ENCODE assay signal across 26 cellular contexts in genomic region chr4:183908284-183908683, GRCh38. TPM values are rescaled to one million over a fixed set of nuclear protein-coding genes. Genes with fewer than 3 reads are reported as not detected.
DNase-seq lines count a peak whose midpoint lies in the region; ATAC-seq and TF ChIP-seq lines count a peak whose summit lies in the region.
"Had no signal": no experiment of that assay in that cellular context is flagged by ENCODE, and none has a peak within 500 bp of the region (broad histone marks: within the 10 kb centered on the region; RNA-seq: fewer than 3 reads in every experiment).

No MANE protein-coding gene starts in this region.

- no CpG with 5 or more reads among the region's 2 CpGs for WGBS in mesendoderm (ENCODE audit: extremely low coverage, insufficient coverage, low lambda C conversion rate)
- WGBS in tibial nerve, 2 donors: 64 to 73% methylated on average over 2 of the region's 2 CpGs

- TF ChIP-seq POLR2A in tibial nerve (IDR thresholded peaks at IDR 0.05): no peak

- H3K27ac ChIP-seq in left ventricle myocardium inferior (replicated peaks) (no peak overlapping the region), right atrium auricular region (no peak overlapping the region), mesendoderm (ENCODE audit: low read depth, low read length) (no peak overlapping the region), tibial nerve (no peak overlapping the region)
- H3K27ac ChIP-seq: GM23248, left lung, neutrophil, spleen, transverse colon had no signal

- no peak for ATAC-seq in GM21529 (IDR thresholded peaks at IDR 0.05; ENCODE audit: unreplicated experiment)
- ATAC-seq: heart left ventricle, left lung had no signal

- no peak overlapping the region for H3K23ac ChIP-seq in mesendoderm (ENCODE audit: low read length)

- H3K27me3 ChIP-seq in left ventricle myocardium inferior (ENCODE audit: low read depth) (no peaks in the 10 kb centered on the region), right atrium auricular region (no peaks in the 10 kb centered on the region), mesendoderm (ENCODE audit: insufficient read depth, low read length, poor library complexity) (no peaks in the 10 kb centered on the region), tibial nerve (peaks cover 0 to 4% of the 10 kb centered on the region in 2 donors)

- H3K18ac ChIP-seq in mesendoderm (ENCODE audit: low read length): no peak overlapping the region

- H3K36me3 Mint-ChIP-seq in brain (peaks cover 21% of the 10 kb centered on the region), nephron (ENCODE audit: low read depth) (no peaks in the 10 kb centered on the region)

- no peak overlapping the region for H2BK120ac ChIP-seq in mesendoderm (ENCODE audit: low read depth, low read length)

- H3K4me1 ChIP-seq in left ventricle myocardium inferior: peaks cover 69% of the 10 kb centered on the region
- peaks cover 0 to 27% of the 10 kb centered on the region in 2 donors for H3K4me1 ChIP-seq in right atrium auricular region
- no peaks in the 10 kb centered on the region for H3K4me1 ChIP-seq in mesendoderm (ENCODE audit: control insufficient read depth, low read depth, low read length)
- H3K4me1 ChIP-seq in tibial nerve: peaks cover 0 to 54% (median 5%) of the 10 kb centered on the region in 4 donors

- H3K9ac ChIP-seq in mesendoderm (ENCODE audit: low read length): no peak overlapping the region
- H3K9ac ChIP-seq: GM23248 had no signal

- peak overlapping the region in 4 of 5 experiments; percentile 92 to 99 (median 98) for H3K27ac Mint-ChIP-seq in brain
- peak overlapping the region in 2 of 3 experiments; percentile 48 to 68 for H3K27ac Mint-ChIP-seq in nephron
- H3K27ac Mint-ChIP-seq: activated naive CD4-positive, alpha-beta T cell treated with anti-CD3 and anti-CD28 coated beads for 36 hours; stimulated activated naive CD8-positive, alpha-beta T cell treated with anti-CD3 and anti-CD28 coated beads, Interleukin-15, Interleukin-2, amounts not matched to agents 100 ng/mL and 50 ng/mL, for 24 hours had no signal

- H3K79me2 ChIP-seq in mesendoderm (ENCODE audit: control insufficient read depth, insufficient read depth, low read length): peaks cover 44% of the 10 kb centered on the region

- H3K36me3 ChIP-seq in left ventricle myocardium inferior (no peaks in the 10 kb centered on the region), right atrium auricular region (no peaks in the 10 kb centered on the region), mesendoderm (ENCODE audit: control insufficient read depth, insufficient read depth, low read length) (no peaks in the 10 kb centered on the region), tibial nerve (no peaks in the 10 kb centered on the region)
- H3K36me3 ChIP-seq: heart left ventricle, left lung, neutrophil, spleen, transverse colon had no signal

- no peak overlapping the region for H4K8ac ChIP-seq in mesendoderm (ENCODE audit: low read depth, low read length)

- H3K9me3 ChIP-seq in left ventricle myocardium inferior (replicated peaks): no peaks in the 10 kb centered on the region
- H3K9me3 ChIP-seq in right atrium auricular region: no peaks in the 10 kb centered on the region
- no peaks in the 10 kb centered on the region for H3K9me3 ChIP-seq in tibial nerve
- H3K9me3 ChIP-seq: heart left ventricle, left lung, neutrophil, spleen, transverse colon had no signal

- no peak for TF ChIP-seq EP300 in tibial nerve (IDR thresholded peaks at IDR 0.05)

- peaks cover 20% of the 10 kb centered on the region for H3K27me3 Mint-ChIP-seq in brain
- H3K27me3 Mint-ChIP-seq in nephron (ENCODE audit: low read depth): peaks cover 14% of the 10 kb centered on the region

- H3K56ac ChIP-seq in mesendoderm (ENCODE audit: low read length): no peak overlapping the region

- TF ChIP-seq CTCF in left ventricle myocardium inferior (IDR thresholded peaks at IDR 0.05; ENCODE audit: borderline replicate concordance) (no peak), right atrium auricular region (IDR thresholded peaks at IDR 0.05) (no peak), brain (conservative IDR thresholded peaks at IDR 0.05) (no peak), nephron (IDR thresholded peaks at IDR 0.05; ENCODE audit: unreplicated experiment in 3 of 3) (no peak), tibial nerve (IDR thresholded peaks at IDR 0.05) (no peak)

- peaks cover 3% of the 10 kb centered on the region for H3K79me1 ChIP-seq in mesendoderm (ENCODE audit: low read length)

- DNase-seq in left ventricle myocardium inferior (no peak), right atrium auricular region (ENCODE audit: low spot score) (no peak), mesendoderm (no peak), tibial nerve (ENCODE audit: low spot score in 2 of 2) (no peak), DMS79 treated with DMSO at 0.1 percent for 48 hours (lab: John Stamatoyannopoulos, UW) (no peak)
- DNase-seq: activated CD4-positive, alpha-beta T cell treated with anti-CD3 and anti-CD28 coated beads for 4 hours; activated naive CD4-positive, alpha-beta T cell treated with anti-CD3 and anti-CD28 coated beads for 36 hours; activated T-cell treated with anti-CD3 and anti-CD28 coated beads, Interleukin-2, amount 50 U/mL, for 48 hours; amygdala; GM23248; heart left ventricle; KBM-7; left lung; NCI-H1930; NCI-H2227 treated with DMSO at 0.1 percent for 48 hours; NCI-H774; SHP77; spleen; stimulated activated CD4-positive, alpha-beta T cell treated with anti-CD3 and anti-CD28 coated beads, Interleukin-4, amount 100 ng/mL, for 4 hours; transverse colon had no signal

- H3K4me1 Mint-ChIP-seq in brain: peaks cover 11% of the 10 kb centered on the region
- H3K4me1 Mint-ChIP-seq in nephron: peaks cover 26% of the 10 kb centered on the region

- no peak overlapping the region for H2BK5ac ChIP-seq in mesendoderm (ENCODE audit: low read length)

- intact Hi-C loops in left ventricle myocardium inferior (cut with micrococcal nuclease): no loop called here

- no peak overlapping the region for H3K4me2 ChIP-seq in mesendoderm (ENCODE audit: low read length)

- H2AK5ac ChIP-seq in mesendoderm (ENCODE audit: low read length): no peak overlapping the region

- H3K4me3 Mint-ChIP-seq in brain (peak overlapping the region in 3 of 5 experiments; percentile 93 to 98 (median 98)), nephron (peak overlapping the region; percentile 82 to 91 (median 86))
- H3K4me3 Mint-ChIP-seq: activated naive CD4-positive, alpha-beta T cell treated with anti-CD3 and anti-CD28 coated beads for 36 hours; stimulated activated naive CD8-positive, alpha-beta T cell treated with anti-CD3 and anti-CD28 coated beads, Interleukin-15, Interleukin-2, amounts not matched to agents 100 ng/mL and 50 ng/mL, for 24 hours had no signal

- no peak overlapping the region for H3K4ac ChIP-seq in mesendoderm (ENCODE audit: low read depth, low read length)

- no peak overlapping the region for H4K5ac ChIP-seq in mesendoderm (ENCODE audit: low read length)

- no peak overlapping the region for H2BK15ac ChIP-seq in mesendoderm (replicated peaks; ENCODE audit: low read depth)

- H3K9me3 Mint-ChIP-seq in brain: peaks cover 0 to 2% (median 0%) of the 10 kb centered on the region in 5 experiments
- H3K9me3 Mint-ChIP-seq in nephron: peaks cover 2% of the 10 kb centered on the region
- H3K9me3 Mint-ChIP-seq: activated naive CD4-positive, alpha-beta T cell treated with anti-CD3 and anti-CD28 coated beads for 36 hours had no signal

- H3K4me3 ChIP-seq in left ventricle myocardium inferior: peak overlapping the region; percentile 86
- H3K4me3 ChIP-seq in right atrium auricular region: no peak overlapping the region
- H3K4me3 ChIP-seq in mesendoderm (ENCODE audit: low read length): no peak overlapping the region
- H3K4me3 ChIP-seq in tibial nerve: no peak overlapping the region
- H3K4me3 ChIP-seq: GM23248, left lung had no signal

RNA-seq across cellular contexts. Expression of gene STOX2, which starts 3.2 kb away (rescaled TPM):
- total RNA-seq in left ventricle myocardium inferior (12.2 TPM), right atrium auricular region (10 to 100 TPM; 18.5 to 25.8 TPM), tibial nerve (10 to 100 TPM; 11.9 to 28.6 (median 17.9) TPM)
- 3.9 TPM for polyA plus RNA-seq in brain (ENCODE audit: insufficient read depth, low read depth, low replicate concordance)
- 28.6 TPM for polyA plus RNA-seq in mesendoderm (2013, experiment 1 of 2)
- polyA plus RNA-seq in mesendoderm (2013, experiment 2 of 2): 28.3 TPM
- total RNA-seq: activated naive CD4-positive, alpha-beta T cell treated with anti-CD3 and anti-CD28 coated beads for 36 hours; GM23248; T-helper 1 cell treated with Interleukin-12 subunit alpha and Interleukin-12 subunit beta and Interleukin-4 antibody, amounts not matched to agents 30 ng/mL and 1 ng/mL, for 36 hours had no signal
- polyA plus RNA-seq: GM23248 had no signal
